ENCODE assay signal across 8 cellular contexts in genomic region chr5:55226027-55226933, GRCh38. TPM values are rescaled to one million over a fixed set of nuclear protein-coding genes. Genes with fewer than 3 reads are reported as not detected.
A peak's percentile ranks its signal among the peaks of the same experiment; 100 is the strongest.
DNase-seq lines count a peak whose midpoint lies in the region; ATAC-seq and TF ChIP-seq lines count a peak whose summit lies in the region.

No MANE protein-coding gene starts in this region.

- peaks cover 22% of the 10 kb centered on the region for H3K4me1 Mint-ChIP-seq in mesothelial cell of epicardium
- H3K4me1 Mint-ChIP-seq in type B pancreatic cell (ENCODE audit: unreplicated experiment), result peaks cover 11% of the 10 kb centered on the region

- H3K4me1 ChIP-seq in duodenal mucosa (ENCODE audit: control insufficient read depth in 1 of 2, insufficient read depth in 2 of 2, low read length in 2 of 2), result peaks cover 19 to 20% of the 10 kb centered on the region in 2 donors

- H3K36me3 ChIP-seq in WERI-Rb-1, result no peaks in the 10 kb centered on the region
- no peaks in the 10 kb centered on the region for H3K36me3 ChIP-seq in duodenal mucosa (ENCODE audit: control insufficient read depth in 1 of 2, insufficient read depth in 2 of 2, low read length in 2 of 2)

- peak overlapping the region; percentile 56 for H3K4me3 Mint-ChIP-seq in mesothelial cell of epicardium
- peak overlapping the region; percentile 76 for H3K4me3 Mint-ChIP-seq in type B pancreatic cell

- H3K27me3 ChIP-seq in WERI-Rb-1 (ENCODE audit: insufficient read depth, low read depth, severe bottlenecking) (peaks cover 42% of the 10 kb centered on the region), duodenal mucosa (ENCODE audit: control insufficient read depth in 1 of 2, insufficient read depth in 2 of 2, low read length in 2 of 2) (peaks cover 89 to 92% of the 10 kb centered on the region in 2 donors)

- H3K9me3 ChIP-seq in WERI-Rb-1 (ENCODE audit: severe bottlenecking) (no peaks in the 10 kb centered on the region), duodenal mucosa (ENCODE audit: control insufficient read depth in 1 of 2, low read length in 2 of 2) (no peaks in the 10 kb centered on the region)

- H3K27ac ChIP-seq in WERI-Rb-1, result no peak overlapping the region
- H3K27ac ChIP-seq in duodenal mucosa (ENCODE audit: low read depth, low read length), result no peak overlapping the region

- peak; percentile 54 for ATAC-seq in HG02973 (IDR thresholded peaks at IDR 0.05; ENCODE audit: unreplicated experiment)

- H3K9me3 Mint-ChIP-seq in mesothelial cell of epicardium (no peaks in the 10 kb centered on the region), type B pancreatic cell (no peaks in the 10 kb centered on the region)

- no peak overlapping the region for H3K9ac ChIP-seq in duodenal mucosa (ENCODE audit: low read depth in 1 of 2, low read length in 2 of 2)

- no peaks in the 10 kb centered on the region for H3K36me3 Mint-ChIP-seq in mesothelial cell of epicardium
- H3K36me3 Mint-ChIP-seq in type B pancreatic cell, result peaks cover 4% of the 10 kb centered on the region

- H3K27ac Mint-ChIP-seq in mesothelial cell of epicardium (no peak overlapping the region), type B pancreatic cell (no peak overlapping the region)

- DNase-seq in A172 (ENCODE audit: low spot score), result peak; percentile 74
- peak; percentile 22 for DNase-seq in NCI-H2107 treated with DMSO at 0.1 percent for 48 hours (lab: John Stamatoyannopoulos, UW; ENCODE audit: unreplicated experiment)
- peak; percentile 92 for DNase-seq in WERI-Rb-1
- DNase-seq in mesothelial cell of epicardium (ENCODE audit: low spot score in 2 of 2, unreplicated experiment in 2 of 2), result peak; percentile 62 to 76
- DNase-seq in type B pancreatic cell (ENCODE audit: extremely low spot score, unreplicated experiment), result peak; percentile 85

- H3K4me3 ChIP-seq in GM12875 (ENCODE audit: low read depth, low read length) (peak overlapping the region; percentile 48), WERI-Rb-1 (ENCODE audit: low read depth, low read length) (peak overlapping the region; percentile 58), duodenal mucosa (ENCODE audit: low read depth in 1 of 2, low read length in 2 of 2) (peak overlapping the region; percentile 55 to 67)

- TF ChIP-seq CTCF in GM12875 (IDR thresholded peaks at IDR 0.05; ENCODE audit: borderline replicate concordance, insufficient read depth, low read depth, low read length) (peak; percentile 91), WERI-Rb-1 (IDR thresholded peaks at IDR 0.05; ENCODE audit: low read depth, low read length) (peak; percentile 96), mesothelial cell of epicardium (IDR thresholded peaks at IDR 0.05; ENCODE audit: unreplicated experiment) (peak; percentile 79), type B pancreatic cell (conservative IDR thresholded peaks at IDR 0.05) (peak; percentile 90)

- H3K27me3 Mint-ChIP-seq in mesothelial cell of epicardium (ENCODE audit: low read depth), result peaks cover 95% of the 10 kb centered on the region
- peaks cover 91% of the 10 kb centered on the region for H3K27me3 Mint-ChIP-seq in type B pancreatic cell

RNA-seq across cellular contexts. Expression of gene MCIDAS, which starts 0.8 kb away (rescaled TPM):
- 0.48 and 1.3 TPM in 2 replicates for total RNA-seq in A172 (2014; rRNA removed; shearing (Covaris generic))
- not detected in 3 replicates for total RNA-seq in mesothelial cell of epicardium
- total RNA-seq in type B pancreatic cell (ENCODE audit: low replicate concordance), result 0.17 and 0.36 TPM in 2 replicates

RNA-seq across cellular contexts. Expression of gene CCNO, which starts 7.1 kb away (rescaled TPM):
- total RNA-seq in A172 (2014; rRNA removed; shearing (Covaris generic)), result 4.1 and 4.9 TPM in 2 replicates
- total RNA-seq in mesothelial cell of epicardium, result 0.20 to 0.80 TPM (median 0.45 TPM) in 3 replicates
- total RNA-seq in type B pancreatic cell (ENCODE audit: low replicate concordance), result 1.6 and 2.7 TPM in 2 replicates

RNA-seq across cellular contexts. Expression of gene CDC20B, which starts 53.3 kb away (rescaled TPM):
- total RNA-seq in A172 (2014; rRNA removed; shearing (Covaris generic)), result 0.07 TPM in 1 of 2 replicates, not detected in the other
- total RNA-seq in mesothelial cell of epicardium, result 0.09 to 0.16 TPM in 2 of 3 replicates, not detected in the other
- total RNA-seq in type B pancreatic cell (ENCODE audit: low replicate concordance), result 0.38 and 0.92 TPM in 2 replicates

Comparison
In these comparisons a context has a peak if more than half of its experiments do, and no peak if none do; other contexts are left out.
1. DNase-seq: peak in every context shown above with its lines; median percentile 92 in WERI-Rb-1; 85 in type B pancreatic cell; 74 in A172; 69 in mesothelial cell of epicardium; 22 in NCI-H2107 treated with DMSO at 0.1 percent for 48 hours.